ENCODE assay signal across 16 cellular contexts in genomic region chr11:47083913-47084312, GRCh38.
DNase-seq lines count a peak whose midpoint lies in the region; ATAC-seq and TF ChIP-seq lines count a peak whose summit lies in the region.
"Had no signal": no experiment of that assay in that cellular context is flagged by ENCODE, and none has a peak within 500 bp of the region (broad histone marks: within the 10 kb centered on the region; RNA-seq: fewer than 3 reads in every experiment).

No MANE protein-coding gene starts in this region.

- DNase-seq in Daoy (ENCODE audit: low read depth): peak; percentile 5
- DNase-seq in HFFc6: peak; percentile 87
- peak; percentile 42 for DNase-seq in adipocyte (ENCODE audit: low read depth)
- peak; percentile 79 for DNase-seq in foreskin melanocyte
- no peak for DNase-seq in cortex of kidney (lab: John Stamatoyannopoulos, UW)
- DNase-seq: activated T-cell treated with anti-CD3 and anti-CD28 coated beads, Interleukin-2, amount 50 U/mL, for 24 hours; aorta; CD4-positive, alpha-beta memory T cell; effector memory CD8-positive, alpha-beta T cell; NCI-H2081; small intestine had no signal

- no peak for ATAC-seq in HG03439 (IDR thresholded peaks at IDR 0.05; ENCODE audit: unreplicated experiment)
- ATAC-seq in HG02870 (IDR thresholded peaks at IDR 0.05; ENCODE audit: unreplicated experiment): no peak
- no peak for ATAC-seq in GM18511 (IDR thresholded peaks at IDR 0.05; ENCODE audit: unreplicated experiment)
- ATAC-seq: effector memory CD8-positive, alpha-beta T cell had no signal

- H3K27me3 Mint-ChIP-seq in HFFc6 (ENCODE audit: insufficient read depth): no peaks in the 10 kb centered on the region; the same call in 1 of the 2 replicates
- H3K27me3 Mint-ChIP-seq: activated T-cell treated with anti-CD3 and anti-CD28 coated beads, Interleukin-2, amount 50 U/mL, for 24 hours; CD4-positive, alpha-beta memory T cell; effector memory CD8-positive, alpha-beta T cell had no signal

- H3K9ac ChIP-seq in adipocyte (ENCODE audit: low read length): no peak overlapping the region

- peaks cover 13% of the 10 kb centered on the region for H3K36me3 Mint-ChIP-seq in HFFc6 (ENCODE audit: low read depth)
- H3K36me3 Mint-ChIP-seq: CD4-positive, alpha-beta memory T cell had no signal

- no peaks in the 10 kb centered on the region for H3K9me3 ChIP-seq in adipocyte (ENCODE audit: control insufficient read depth, low read length)
- H3K9me3 ChIP-seq: neutrophil had no signal

- peaks cover 15% of the 10 kb centered on the region for H3K4me1 Mint-ChIP-seq in HFFc6 (ENCODE audit: low read depth)
- H3K4me1 Mint-ChIP-seq: CD4-positive, alpha-beta memory T cell had no signal

- peaks cover 10% of the 10 kb centered on the region for H3K4me1 ChIP-seq in adipocyte (ENCODE audit: control insufficient read depth, insufficient read depth, low read length)

- H3K9me3 Mint-ChIP-seq in HFFc6: peaks cover 11% of the 10 kb centered on the region
- H3K9me3 Mint-ChIP-seq: activated T-cell treated with anti-CD3 and anti-CD28 coated beads, Interleukin-2, amount 50 U/mL, for 24 hours; CD4-positive, alpha-beta memory T cell; effector memory CD8-positive, alpha-beta T cell had no signal

- H3K27ac Mint-ChIP-seq in HFFc6: peak overlapping the region; percentile 40
- H3K27ac Mint-ChIP-seq: activated T-cell treated with anti-CD3 and anti-CD28 coated beads, Interleukin-2, amount 50 U/mL, for 24 hours; CD4-positive, alpha-beta memory T cell; effector memory CD8-positive, alpha-beta T cell had no signal

- H3K27me3 ChIP-seq in adipocyte (replicated peaks; ENCODE audit: control insufficient read depth, insufficient read depth, low read length): no peaks in the 10 kb centered on the region
- H3K27me3 ChIP-seq: neutrophil had no signal

- H3K36me3 ChIP-seq in adipocyte (ENCODE audit: control insufficient read depth, insufficient read depth, low read length, severe bottlenecking): no peaks in the 10 kb centered on the region
- H3K36me3 ChIP-seq: neutrophil had no signal

- no peak; the same call in 1 of the 2 replicates for TF ChIP-seq CTCF in HFFc6 (IDR thresholded peaks at IDR 0.05)

- no peak overlapping the region for H3K4me3 ChIP-seq in adipocyte (ENCODE audit: low read length)
- H3K4me3 ChIP-seq: lung had no signal

- H3K4me3 Mint-ChIP-seq in HFFc6: no peak overlapping the region
- H3K4me3 Mint-ChIP-seq: activated T-cell treated with anti-CD3 and anti-CD28 coated beads, Interleukin-2, amount 50 U/mL, for 24 hours; CD4-positive, alpha-beta memory T cell; effector memory CD8-positive, alpha-beta T cell had no signal
